10 cellular contexts compared by ENCODE assay signal in the genomic region with DNA sequence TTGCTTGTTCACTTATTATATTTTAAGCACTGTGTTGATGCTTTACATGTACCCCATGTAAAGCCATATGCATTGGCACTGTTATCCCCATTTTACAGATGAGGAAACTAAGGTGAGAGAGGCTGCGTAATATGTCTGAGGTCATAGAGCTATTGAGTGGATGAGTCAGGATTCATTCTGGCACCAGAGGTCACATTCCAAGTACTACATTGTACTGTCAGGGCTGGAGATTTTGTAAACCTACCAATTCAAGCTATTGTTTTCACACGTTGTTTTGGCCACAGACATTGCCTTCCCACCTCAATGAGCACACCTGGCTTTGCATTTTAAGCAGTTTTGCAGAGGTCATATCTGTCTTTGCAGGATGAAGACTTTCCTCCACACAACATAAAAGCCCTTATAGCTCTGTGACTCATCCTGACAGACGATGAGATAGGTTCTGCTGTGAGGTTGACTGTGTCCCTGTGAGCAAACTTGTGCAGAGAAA. TPM values are rescaled to one million over a fixed set of nuclear protein-coding genes. Genes with fewer than 3 reads are reported as not detected.
A peak's percentile ranks its signal among the peaks of the same experiment; 100 is the strongest.
DNase-seq lines count a peak whose midpoint lies in the region; ATAC-seq and TF ChIP-seq lines count a peak whose summit lies in the region.
"Had no signal": no experiment of that assay in that cellular context is flagged by ENCODE, and none has a peak within 500 bp of the region (broad histone marks: within the 10 kb centered on the region; RNA-seq: fewer than 3 reads in every experiment).

No MANE protein-coding gene starts in this region.

- H3K4me3 Mint-ChIP-seq in activated CD4-positive, alpha-beta T cell treated with anti-CD3 and anti-CD28 coated beads for 36 hours: no peak overlapping the region
- H3K4me3 Mint-ChIP-seq: nephron progenitor cell had no signal

- no peaks in the 10 kb centered on the region for H3K27me3 ChIP-seq in PC-3 (ENCODE audit: low read length)

- H3F3A ChIP-seq in PC-3 (ENCODE audit: low read length, unreplicated experiment): no peaks in the 10 kb centered on the region

- H3K9me3 Mint-ChIP-seq in activated CD4-positive, alpha-beta T cell treated with anti-CD3 and anti-CD28 coated beads for 36 hours (ENCODE audit: low read depth): no peaks in the 10 kb centered on the region
- H3K9me3 Mint-ChIP-seq: nephron progenitor cell had no signal

- peaks cover 4% of the 10 kb centered on the region for H3K4me1 Mint-ChIP-seq in activated CD4-positive, alpha-beta T cell treated with anti-CD3 and anti-CD28 coated beads for 36 hours

- ATAC-seq in activated CD4-positive, alpha-beta T cell treated with anti-CD3 and anti-CD28 coated beads for 36 hours: peak; percentile 84
- ATAC-seq in PC-3 (peak; percentile 87), GM21528 (IDR thresholded peaks at IDR 0.05; ENCODE audit: low FRiP score, unreplicated experiment) (no peak)

- 0 out of 2 replicates have a peak, but pooled peaks cover 8% of the 10 kb centered on the region for H3K79me2 ChIP-seq in PC-3 (ENCODE audit: low read length)

- peaks cover 5% of the 10 kb centered on the region for H3K36me3 Mint-ChIP-seq in activated CD4-positive, alpha-beta T cell treated with anti-CD3 and anti-CD28 coated beads for 36 hours (ENCODE audit: low read depth)

- H3K9me2 ChIP-seq in PC-3 (replicated peaks; ENCODE audit: low read length): no peaks in the 10 kb centered on the region

- no peaks in the 10 kb centered on the region for H4K20me1 ChIP-seq in PC-3 (ENCODE audit: low read length)

- no peak overlapping the region for H2AFZ ChIP-seq in PC-3 (ENCODE audit: low read length)

- intact Hi-C loops in activated CD4-positive, alpha-beta T cell treated with anti-CD3 and anti-CD28 coated beads for 36 hours (cut with DNase I, micrococcal nuclease): no loop called here
- intact Hi-C loops in PC-3 (cut with micrococcal nuclease): no loop called here

- DNase-seq in activated CD4-positive, alpha-beta T cell treated with anti-CD3 and anti-CD28 coated beads for 36 hours: no peak
- no peak for DNase-seq in activated CD4-positive, alpha-beta T cell treated with anti-CD3 and anti-CD28 coated beads for 1 hour
- DNase-seq in PC-3 (peak; percentile 74), epithelial cell of proximal tubule (ENCODE audit: low read depth) (peak; percentile 69), renal cortical epithelial cell (ENCODE audit: low read depth) (peak; percentile 89), cerebellar cortex (ENCODE audit: low spot score) (no peak), GDM1 (lab: John Stamatoyannopoulos, UW) (no peak)
- DNase-seq: activated gamma-delta T cell, nephron progenitor cell had no signal

- peaks cover 25% of the 10 kb centered on the region for H3K4me1 ChIP-seq in PC-3 (ENCODE audit: insufficient read depth, low read length)

- POLR2A ChIA-PET in activated CD4-positive, alpha-beta T cell treated with anti-CD3 and anti-CD28 coated beads for 36 hours (lab: Charles Lee): no interaction called here
- POLR2A ChIA-PET in PC-3 (lab: Charles Lee; ENCODE audit: unreplicated experiment): no interaction called here

- H3K36me3 ChIP-seq in PC-3 (ENCODE audit: low read depth, low read length): peaks cover 4% of the 10 kb centered on the region; the same call in 1 of the 2 replicates

- H3K27ac ChIP-seq in PC-3 (ENCODE audit: low read length): no peak overlapping the region

- H3K4me2 ChIP-seq in PC-3 (ENCODE audit: low read length): peak overlapping the region; percentile 1; the same call in 1 of the 2 replicates

- no peak for TF ChIP-seq CTCF in PC-3 (conservative IDR thresholded peaks at IDR 0.05; ENCODE audit: low read depth, low read length)
- no peak for TF ChIP-seq CTCF in epithelial cell of proximal tubule (conservative IDR thresholded peaks at IDR 0.05; ENCODE audit: low read depth, low read length)

- no peak overlapping the region for H3K27ac Mint-ChIP-seq in activated CD4-positive, alpha-beta T cell treated with anti-CD3 and anti-CD28 coated beads for 36 hours
- H3K27ac Mint-ChIP-seq: nephron progenitor cell had no signal

- CTCF ChIA-PET in activated CD4-positive, alpha-beta T cell treated with anti-CD3 and anti-CD28 coated beads for 36 hours (lab: Charles Lee): no interaction called here
- CTCF ChIA-PET in PC-3 (lab: Charles Lee): interaction anchor here (0.5 kb wide), 1 partner anchor 69 kb away, joined by 4 read pairs; no protein-coding TSS in a partner anchor

- H3K9me3 ChIP-seq in PC-3 (ENCODE audit: low read length): no peaks in the 10 kb centered on the region

- BruUV-seq in PC-3 (replicated peaks; lab: Mats Ljungman, UMichigan): no TSS peak

- no peak overlapping the region for H3K9ac ChIP-seq in PC-3 (ENCODE audit: low read length)

- no peaks in the 10 kb centered on the region for H3K27me3 Mint-ChIP-seq in activated CD4-positive, alpha-beta T cell treated with anti-CD3 and anti-CD28 coated beads for 36 hours

- no peak overlapping the region for H3K4me3 ChIP-seq in PC-3 (ENCODE audit: low read length)
- no peak overlapping the region for H3K4me3 ChIP-seq in epithelial cell of proximal tubule (ENCODE audit: low read depth, low read length)

RNA-seq across cellular contexts. Expression of gene ANKS1A, which starts 33.2 kb away (rescaled TPM):
- total RNA-seq in activated CD4-positive, alpha-beta T cell treated with anti-CD3 and anti-CD28 coated beads for 36 hours: 1 to 10 TPM; 7.4 to 9.1 TPM
- total RNA-seq in PC-3 (2014; rRNA removed): 18.8 and 21.3 TPM in 2 replicates
- 12.6 and 17.4 TPM in 2 replicates for total RNA-seq in epithelial cell of proximal tubule
- total RNA-seq in renal cortical epithelial cell: 11.6 and 24.5 TPM in 2 replicates

RNA-seq across cellular contexts. Expression of gene TAF11, which starts 34.4 kb away (rescaled TPM):
- total RNA-seq in activated CD4-positive, alpha-beta T cell treated with anti-CD3 and anti-CD28 coated beads for 36 hours: 10 to 100 TPM; 28.7 to 32.3 TPM
- total RNA-seq in PC-3 (2014; rRNA removed) (24.1 and 28.9 TPM in 2 replicates), epithelial cell of proximal tubule (21.7 and 28.1 TPM in 2 replicates), renal cortical epithelial cell (17.0 and 22.2 TPM in 2 replicates)

Comparison
In these comparisons a context has a peak if more than half of its experiments do, and no peak if none do; other contexts are left out.
1. DNase-seq: peak in PC-3 (single experiment), epithelial cell of proximal tubule (single experiment) and renal cortical epithelial cell (single experiment); none in activated CD4-positive, alpha-beta T cell treated with anti-CD3 and anti-CD28 coated beads for 36 hours (single experiment), activated CD4-positive, alpha-beta T cell treated with anti-CD3 and anti-CD28 coated beads for 1 hour (single experiment), cerebellar cortex (single experiment) and GDM1 (single experiment).